In the genomic region with DNA sequence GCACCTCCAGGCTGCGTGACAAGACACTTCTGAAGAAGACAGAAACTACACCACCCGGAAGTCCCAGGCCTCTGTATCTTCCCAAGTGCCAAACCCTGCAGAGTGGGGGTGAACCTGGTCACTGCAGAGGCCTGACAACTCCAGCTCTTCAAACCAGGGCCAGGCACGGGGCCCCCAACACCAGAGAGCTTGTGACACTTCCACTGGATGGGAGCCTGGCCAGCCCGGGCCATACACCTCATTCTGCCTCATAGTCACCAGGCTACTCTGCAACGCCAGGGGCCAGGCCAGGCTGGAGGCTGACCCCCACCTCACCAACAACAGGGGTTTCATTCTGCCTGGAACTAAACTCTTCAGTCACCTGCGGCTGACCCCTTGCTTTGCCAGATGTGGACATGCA, we compare ENCODE assay signal across 25 cellular contexts. TPM values are rescaled to one million over a fixed set of nuclear protein-coding genes. Genes with fewer than 3 reads are reported as not detected.
DNase-seq lines count a peak whose midpoint lies in the region; ATAC-seq, FAIRE-seq and TF ChIP-seq lines count a peak whose summit lies in the region.
"Had no signal": no experiment of that assay in that cellular context is flagged by ENCODE, and none has a peak within 500 bp of the region (broad histone marks: within the 10 kb centered on the region; RNA-seq: fewer than 3 reads in every experiment).

No MANE protein-coding gene starts in this region.

- H3K27ac ChIP-seq in GM12878 (ENCODE audit: control insufficient read depth, insufficient read depth): no peak overlapping the region
- H3K27ac ChIP-seq in effector memory CD4-positive, alpha-beta T cell (ENCODE audit: insufficient read depth, low read length, poor library complexity, severe bottlenecking): no peak overlapping the region
- H3K27ac ChIP-seq: A549; BLaER1 treated with 17β-estradiol and CSF1 and Interleukin-3, amounts not matched to agents 10 nM and 100 nM had no signal

- FAIRE-seq in GM12878 (lab: Jason Lieb, UNC): no peak
- FAIRE-seq: A549, D721Med, GM12891, GM18507, H54 had no signal

- H3K36me3 ChIP-seq in H7 (replicated peaks; ENCODE audit: control insufficient read depth, insufficient read depth, low read length) (no peaks in the 10 kb centered on the region), GM12878 (ENCODE audit: control insufficient read depth in 2 of 2, insufficient read depth in 2 of 2, low read length in 1 of 2) (no peaks in the 10 kb centered on the region)
- no peaks in the 10 kb centered on the region for H3K36me3 ChIP-seq in effector memory CD4-positive, alpha-beta T cell (ENCODE audit: control insufficient read depth, insufficient read depth, low read length)
- H3K36me3 ChIP-seq: BE2C; BLaER1 treated with 17β-estradiol and CSF1 and Interleukin-3, amounts not matched to agents 10 nM and 100 nM had no signal

- WGBS in GM12878 (ENCODE audit: insufficient coverage, insufficient replicate concordance, low lambda C conversion rate, missing lambda C conversion rate): 9% methylated on average over 6 of the region's 6 CpGs

- H3K9me3 ChIP-seq in GM12878 (replicated peaks; ENCODE audit: control insufficient read depth, insufficient read depth, low read length): no peaks in the 10 kb centered on the region; the same call in 2 of the 3 replicates
- no peaks in the 10 kb centered on the region for H3K9me3 ChIP-seq in effector memory CD4-positive, alpha-beta T cell (ENCODE audit: control insufficient read depth, low read length)
- H3K9me3 ChIP-seq: A549 had no signal

- no peaks in the 10 kb centered on the region for H3K79me2 ChIP-seq in GM12878 (ENCODE audit: control insufficient read depth, insufficient read depth, low read length)

- H4K20me1 ChIP-seq in GM12878 (ENCODE audit: control insufficient read depth, insufficient read depth): no peaks in the 10 kb centered on the region
- H4K20me1 ChIP-seq: BLaER1 treated with 17β-estradiol and CSF1 and Interleukin-3, amounts not matched to agents 10 nM and 100 nM had no signal

- H3K4me3 ChIP-seq in H7 (ENCODE audit: insufficient read depth, low read depth, low read length): no peak overlapping the region
- no peak overlapping the region for H3K4me3 ChIP-seq in GM12878
- no peak overlapping the region for H3K4me3 ChIP-seq in effector memory CD4-positive, alpha-beta T cell (ENCODE audit: insufficient read depth, low read depth, low read length, poor library complexity, severe bottlenecking)
- H3K4me3 ChIP-seq: A549; BLaER1 treated with 17β-estradiol and CSF1 and Interleukin-3, amounts not matched to agents 10 nM and 100 nM had no signal

- no peak for TF ChIP-seq CTCF in GM12878 (IDR thresholded peaks at IDR 0.05 in 2 of 3, conservative IDR thresholded peaks at IDR 0.05 in 1 of 3; ENCODE audit: control insufficient read depth in 2 of 3, extremely low read depth in 1 of 3, insufficient read depth in 1 of 3, low read depth in 3 of 3, low read length in 3 of 3)

- RAD21 ChIA-PET in GM12878 (lab: Charles Lee; ENCODE audit: unreplicated experiment): no interaction called here

- H3K9ac ChIP-seq in GM12878 (ENCODE audit: control insufficient read depth, insufficient read depth, low read length): no peak overlapping the region
- H3K9ac ChIP-seq: BLaER1 treated with 17β-estradiol and CSF1 and Interleukin-3, amounts not matched to agents 10 nM and 100 nM had no signal

- POLR2A ChIA-PET in GM12878 (lab: Charles Lee): no interaction called here

- intact Hi-C loops in GM12878 (cut with micrococcal nuclease; ENCODE audit: unreplicated experiment) (no loop called here), posterior vena cava (cut with DNase I) (no loop called here)

- ATAC-seq in GM12878 (no peak), GM18909 (IDR thresholded peaks at IDR 0.05; ENCODE audit: poor library complexity, unreplicated experiment) (no peak)
- ATAC-seq: A549 had no signal

- H3K4me2 ChIP-seq in GM12878 (ENCODE audit: control insufficient read depth, insufficient read depth): no peak overlapping the region
- H3K4me2 ChIP-seq: A549; BLaER1 treated with 17β-estradiol and CSF1 and Interleukin-3, amounts not matched to agents 10 nM and 100 nM had no signal

- in situ Hi-C loops in GM12878 (cut with MboI): no loop called here

- no peak for TF ChIP-seq RAD21 in GM12878 (IDR thresholded peaks at IDR 0.05; ENCODE audit: insufficient read depth, low read depth, low read length)

- TF ChIP-seq EP300 in GM12878 (IDR thresholded peaks at IDR 0.05; ENCODE audit: borderline replicate concordance in 1 of 2, control insufficient read depth in 1 of 2, low read depth in 2 of 2, low read length in 2 of 2): no peak

- SMC1A ChIA-PET in GM12878 (lab: Charles Lee; ENCODE audit: uncharacterized antibody, unreplicated experiment): no interaction called here

- no peak for TF ChIP-seq POLR2A in GM12878 (IDR thresholded peaks at IDR 0.05; ENCODE audit: low read depth, low read length)

- H3K27me3 ChIP-seq in H7 (ENCODE audit: control insufficient read depth, insufficient read depth, low read length): no peaks in the 10 kb centered on the region
- no peaks in the 10 kb centered on the region for H3K27me3 ChIP-seq in GM12878 (replicated peaks in 1 of 2; ENCODE audit: control insufficient read depth in 2 of 2, insufficient read depth in 2 of 2, low read length in 1 of 2)
- H3K27me3 ChIP-seq in effector memory CD4-positive, alpha-beta T cell (replicated peaks; ENCODE audit: control insufficient read depth, insufficient read depth, low read length, poor library complexity, severe bottlenecking): no peaks in the 10 kb centered on the region
- H3K27me3 ChIP-seq: BE2C; BLaER1 treated with 17β-estradiol and CSF1 and Interleukin-3, amounts not matched to agents 10 nM and 100 nM had no signal

- BruUV-seq in GM12878 (replicated peaks; lab: Mats Ljungman, UMichigan): no TSS peak

- DNase-seq in H7 (peak; percentile 23), GM12878 (ENCODE audit: low read depth, low spot score) (no peak), posterior vena cava (ENCODE audit: low spot score) (peak; percentile 69), hepatic stellate cell (ENCODE audit: low spot score) (no peak)
- DNase-seq in effector memory CD4-positive, alpha-beta T cell: no peak
- DNase-seq: 8988T; ACHN; AML-193; BE2C; CD4-positive, alpha-beta T cell; CD8-positive, alpha-beta memory T cell; DMS 273 treated with DMSO at 0.1 percent for 48 hours; DMS79; EL; GDM1; GOT3; HCEC 1CT had no signal

- H3K4me1 ChIP-seq in GM12878 (ENCODE audit: control insufficient read depth, insufficient read depth, low read length): no peaks in the 10 kb centered on the region
- H3K4me1 ChIP-seq in effector memory CD4-positive, alpha-beta T cell (ENCODE audit: control insufficient read depth, insufficient read depth, low read length, poor library complexity, severe bottlenecking): no peaks in the 10 kb centered on the region
- H3K4me1 ChIP-seq: A549, BE2C had no signal

- H2AFZ ChIP-seq in GM12878 (ENCODE audit: control insufficient read depth, low read depth, low read length): no peak overlapping the region

- CTCF ChIA-PET in GM12878 (lab: Yijun Ruan, JAX): interaction anchor here (1.0 kb wide), 1 partner anchor 11 kb away, joined by 3 read pairs; no protein-coding TSS in a partner anchor

TF ChIP-seq in GM12878, 131 proteins besides CTCF, POLR2A, EP300 and RAD21:
- TF ChIP-seq RUNX3 (IDR thresholded peaks at IDR 0.05; ENCODE audit: low read length): peak; percentile 7; the same call in 1 of the 2 replicates
- no peak for TF ChIP-seq NR2C2 (IDR thresholded peaks at IDR 0.05; ENCODE audit: borderline replicate concordance, control insufficient read depth, insufficient read length, low read depth)

RNA-seq across cellular contexts. Expression of gene TUBA3C, which starts 23.1 kb away (rescaled TPM):
- total RNA-seq in H7 (2014; rRNA removed; shearing (Covaris generic)): not detected in 2 replicates
- not detected in 2 replicates for total RNA-seq in GM12878 (2013; cell fraction: nucleolus; rRNA removed)
- not detected in 2 replicates for total RNA-seq in GM12878 (2014; rRNA removed)
- not detected in 2 replicates for total RNA-seq in GM12878 (2014; rRNA removed; fragmentation: Illumina TruSeq; extraction: Trizol)
- not detected in 2 replicates for total RNA-seq in GM12878 (2021)
- not detected for polyA plus RNA-seq in GM12878 (2011; ENCODE audit: low read depth)
- 1.6 and 4.5 TPM in 2 replicates for polyA plus RNA-seq in GM12878 (2011; rRNA removed)
- polyA plus RNA-seq in GM12878 (2011; cell fraction: cytosol; rRNA removed): 4.7 and 7.0 TPM in 2 replicates
- 2.4 TPM in 2 replicates for polyA plus RNA-seq in GM12878 (2011; cell fraction: nucleus; rRNA removed)
- polyA plus RNA-seq in GM12878 (2012): not detected in 2 replicates
- 0.04 TPM in 1 of 2 replicates, not detected in the other for polyA plus RNA-seq in GM12878 (2014; fragmentation: Illumina TruSeq; extraction: Trizol)
- polyA plus RNA-seq in GM12878 (2014; fragmentation: Nextera tagmentation; extraction: Ambion mirVana): not detected
- polyA plus RNA-seq in GM12878 (2014; rRNA removed): 0.29 and 0.36 TPM in 2 replicates
- under 1 TPM; 0.23 to 0.31 TPM for polyA plus RNA-seq in GM12878 (2016; fragmentation: Nextera tagmentation; extraction: Ambion mirVana)
- polyA minus RNA-seq in GM12878 (2011; rRNA and poly(A)+ RNA removed): 5.1 and 5.8 TPM in 2 replicates
- polyA minus RNA-seq in GM12878 (2011; cell fraction: cytosol; rRNA and poly(A)+ RNA removed): 1.2 TPM in 1 of 2 replicates, not detected in the other
- polyA minus RNA-seq in GM12878 (2011; cell fraction: nucleus; rRNA and poly(A)+ RNA removed): 0.36 and 0.67 TPM in 2 replicates
- total RNA-seq in posterior vena cava: not detected
- total RNA-seq: CD4-positive, alpha-beta T cell; CD8-positive, alpha-beta memory T cell had no signal
- polyA plus RNA-seq: A549; CD14-positive monocyte; CD8-positive, alpha-beta memory T cell had no signal

Comparison
In these comparisons a context has a peak if more than half of its experiments do, and no peak if none do; other contexts are left out.
1. DNase-seq: peak in H7 (single experiment) and posterior vena cava (single experiment); none in GM12878 (single experiment), effector memory CD4-positive, alpha-beta T cell (0 of 3) and hepatic stellate cell (single experiment).